17 cellular contexts compared by ENCODE assay signal in the genomic region with DNA sequence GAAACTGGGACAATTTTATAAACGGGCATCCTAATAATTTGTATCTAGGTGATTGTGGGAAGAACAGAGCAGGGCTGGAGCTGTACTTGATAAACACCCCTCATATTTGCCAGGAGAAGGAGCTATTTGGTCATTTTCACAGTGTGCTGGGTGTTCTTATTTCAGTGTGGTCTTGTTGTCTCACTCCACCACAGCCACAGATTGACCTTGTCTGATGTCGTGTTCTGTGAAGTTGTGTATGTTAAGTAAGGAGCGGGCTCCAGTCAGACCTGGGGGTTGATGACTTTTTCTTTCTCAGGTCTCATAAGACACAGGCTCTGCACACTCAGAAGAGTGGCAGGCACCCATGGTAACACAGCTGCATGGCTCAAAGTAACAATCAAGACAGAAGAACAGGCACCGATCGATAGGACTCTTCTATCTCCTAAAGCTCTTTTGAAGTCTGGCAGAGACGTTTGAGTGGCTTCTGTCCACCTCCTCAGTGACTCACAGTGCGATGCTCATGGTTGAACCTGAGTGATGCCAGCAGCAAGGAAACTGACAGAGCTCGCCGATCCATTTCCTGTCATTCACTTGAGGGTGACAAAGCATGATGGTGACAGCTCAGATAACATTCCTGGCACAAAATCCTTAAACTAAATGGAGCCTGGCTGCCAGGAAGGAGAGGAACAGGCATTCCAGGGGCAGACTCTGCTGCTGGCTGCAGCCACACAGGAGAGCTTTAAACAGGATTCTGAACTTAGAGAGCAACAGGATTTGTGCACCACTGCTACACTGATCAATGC. TPM values are rescaled to one million over a fixed set of nuclear protein-coding genes. Genes with fewer than 3 reads are reported as not detected.
A peak's percentile ranks its signal among the peaks of the same experiment; 100 is the strongest.
DNase-seq lines count a peak whose midpoint lies in the region; ATAC-seq, FAIRE-seq and TF ChIP-seq lines count a peak whose summit lies in the region.
"Had no signal": no experiment of that assay in that cellular context is flagged by ENCODE, and none has a peak within 500 bp of the region (broad histone marks: within the 10 kb centered on the region; RNA-seq: fewer than 3 reads in every experiment).

No MANE protein-coding gene starts in this region.

- no peaks in the 10 kb centered on the region for H4K20me1 ChIP-seq in IMR-90 (ENCODE audit: insufficient read depth, low read length)

- H4K5ac ChIP-seq in IMR-90 (ENCODE audit: low read depth, low read length): peak overlapping the region; percentile 19

- in situ Hi-C loops in IMR-90 (cut with MboI; ENCODE audit: low sequenced_read_pairs): loop anchor here (5.0 to 25.0 kb wide), 3 partner anchors 62 to 607 kb away; no protein-coding TSS in a partner anchor
- in situ Hi-C loops in KBM-7 (cut with MboI; ENCODE audit: low pct_unique_long_range_greater_than_20kb, low sequenced_read_pairs): no loop called here

- no peaks in the 10 kb centered on the region for H3K79me1 ChIP-seq in IMR-90 (ENCODE audit: low read depth in 1 of 2, low read length in 2 of 2)
- H3K79me1 ChIP-seq in mesenchymal stem cell (replicated peaks; ENCODE audit: low read length, poor library complexity, severe bottlenecking): no peaks in the 10 kb centered on the region

- TF ChIP-seq CTCF in IMR-90 (conservative IDR thresholded peaks at IDR 0.05; ENCODE audit: low read depth, low read length): no peak
- TF ChIP-seq CTCF in choroid plexus epithelial cell (conservative IDR thresholded peaks at IDR 0.05; ENCODE audit: low read depth, low read length): no peak
- TF ChIP-seq CTCF in kidney (IDR thresholded peaks at IDR 0.05; ENCODE audit: borderline replicate concordance, extremely low read depth, insufficient read depth): no peak

- H3K9me3 ChIP-seq in IMR-90 (ENCODE audit: control insufficient read depth, insufficient read depth, low read length) (no peaks in the 10 kb centered on the region), mesenchymal stem cell (ENCODE audit: control insufficient read depth, low read length) (no peaks in the 10 kb centered on the region), kidney (ENCODE audit: control insufficient read depth in 1 of 2, low read length in 2 of 2) (no peaks in the 10 kb centered on the region)
- H3K9me3 ChIP-seq: testis had no signal

- H2BK5ac ChIP-seq in IMR-90 (ENCODE audit: low read depth, low read length, poor library complexity, severe bottlenecking) (no peak overlapping the region), mesenchymal stem cell (ENCODE audit: low read depth, low read length, poor library complexity, severe bottlenecking) (no peak overlapping the region)

- H3K9ac ChIP-seq in IMR-90 (ENCODE audit: low read depth, low read length): peak overlapping the region; percentile 41; the same call in 1 of the 2 replicates
- peak overlapping the region; percentile 3 for H3K9ac ChIP-seq in mesenchymal stem cell (ENCODE audit: low read length)
- no peak overlapping the region for H3K9ac ChIP-seq in kidney (ENCODE audit: low read length in 2 of 2)

- H2AFZ ChIP-seq in IMR-90 (replicated peaks; ENCODE audit: low read length, poor library complexity) (peak overlapping the region; percentile 60), mesenchymal stem cell (ENCODE audit: low read depth, low read length) (no peak overlapping the region)

- FAIRE-seq in kidney (lab: Jason Lieb, UNC): no peak
- FAIRE-seq: D721Med, GM12878 had no signal

- dilution Hi-C loops in IMR-90 (cut with HindIII; ENCODE audit: low sequenced_read_pairs, unreplicated experiment): no loop called here

- H4K8ac ChIP-seq in IMR-90 (ENCODE audit: low read depth in 2 of 2, low read length in 2 of 2) (peak overlapping the region; percentile 12 to 79; a peak in 3 of 4 replicates), mesenchymal stem cell (ENCODE audit: low read length) (no peak overlapping the region)

- peaks cover 17% of the 10 kb centered on the region for H3K9me1 ChIP-seq in IMR-90 (ENCODE audit: insufficient read depth, low read length)

- CTCF ChIA-PET in IMR-90 (lab: Yijun Ruan, JAX): interaction anchor here (1.4 kb wide), 1 partner anchor 195 kb away, joined by 6 read pairs; no protein-coding TSS in a partner anchor

- H3K4me1 ChIP-seq in IMR-90 (ENCODE audit: control insufficient read depth, insufficient read depth, low read length) (peaks cover 18% of the 10 kb centered on the region), mesenchymal stem cell (ENCODE audit: control insufficient read depth, insufficient read depth, low read depth, low read length) (peaks cover 3% of the 10 kb centered on the region), kidney (ENCODE audit: control insufficient read depth in 1 of 2, insufficient read depth in 1 of 2, low read depth in 1 of 2, low read length in 2 of 2) (peaks cover 0 to 4% of the 10 kb centered on the region in 2 donors)
- H3K4me1 ChIP-seq: testis had no signal

- H3K14ac ChIP-seq in IMR-90 (replicated peaks; ENCODE audit: low read depth, low read length): peak overlapping the region; percentile 65
- no peak overlapping the region for H3K14ac ChIP-seq in mesenchymal stem cell (ENCODE audit: low read length in 2 of 2)

- ATAC-seq in IMR-90 (ENCODE audit: low read depth): peak; percentile 36
- ATAC-seq: GM12878 had no signal

- H3K56ac ChIP-seq in IMR-90 (ENCODE audit: extremely low read depth, insufficient read depth, low read length): 0 out of 2 replicates have a peak overlapping the region, but pooled peaks have one; percentile 19

- H3K27ac ChIP-seq in IMR-90 (ENCODE audit: insufficient read depth, low read length): no peak overlapping the region
- no peak overlapping the region for H3K27ac ChIP-seq in mesenchymal stem cell (ENCODE audit: low read length, poor library complexity, severe bottlenecking)
- H3K27ac ChIP-seq in kidney (ENCODE audit: low read depth in 2 of 2, low read length in 2 of 2): no peak overlapping the region
- H3K27ac ChIP-seq: 22Rv1, testis had no signal

- H4K91ac ChIP-seq in IMR-90 (ENCODE audit: insufficient read depth, low read depth, low read length) (peak overlapping the region; percentile 50; the same call in 1 of the 2 replicates), mesenchymal stem cell (ENCODE audit: low read length) (peak overlapping the region; percentile 5)

- H3K23ac ChIP-seq in IMR-90 (ENCODE audit: low read depth, low read length): peak overlapping the region; percentile 36; the same call in 1 of the 2 replicates
- H3K23ac ChIP-seq in mesenchymal stem cell (ENCODE audit: low read length in 2 of 2): no peak overlapping the region

- H3K4me2 ChIP-seq in IMR-90 (ENCODE audit: low read depth, low read length) (no peak overlapping the region; the same call in 1 of the 2 replicates), mesenchymal stem cell (ENCODE audit: low read length, poor library complexity, severe bottlenecking) (no peak overlapping the region)

- no TSS peak for BruUV-seq in IMR-90 (replicated peaks; lab: Mats Ljungman, UMichigan)

- H3K27me3 ChIP-seq in IMR-90 (ENCODE audit: control insufficient read depth, insufficient read depth, low read length) (no peaks in the 10 kb centered on the region), mesenchymal stem cell (ENCODE audit: control insufficient read depth in 1 of 2, insufficient read depth in 1 of 2, low read length in 2 of 2) (no peaks in the 10 kb centered on the region)
- H3K27me3 ChIP-seq: testis had no signal

- WGBS in IMR-90 (ENCODE audit: extremely low coverage in 2 of 2, insufficient read length in 1 of 2), 2 experiments: 34% methylated on average over 4 of the region's 9 CpGs; no CpG with 5 or more reads in 1 of the 2 experiments
- 50% methylated on average over 9 of the region's 9 CpGs for WGBS in mesenchymal stem cell

- peak; percentile 1; the same call in 1 of the 2 replicates for TF ChIP-seq RAD21 in IMR-90 (IDR thresholded peaks at IDR 0.05; ENCODE audit: low read length)

- peak overlapping the region; percentile 32; the same call in 1 of the 2 replicates for H3K18ac ChIP-seq in IMR-90 (ENCODE audit: low read depth, low read length)
- H3K18ac ChIP-seq in mesenchymal stem cell (ENCODE audit: low read depth in 1 of 2, low read length in 2 of 2): no peak overlapping the region

- H2BK20ac ChIP-seq in IMR-90 (ENCODE audit: low read depth, low read length): peak overlapping the region; percentile 48

- H2BK12ac ChIP-seq in mesenchymal stem cell (ENCODE audit: low read length in 2 of 2): no peak overlapping the region

- H2BK15ac ChIP-seq in IMR-90 (ENCODE audit: low read depth, low read length) (peak overlapping the region; percentile 22; the same call in 2 of the 3 replicates), mesenchymal stem cell (ENCODE audit: low read depth, poor library complexity, severe bottlenecking) (no peak overlapping the region)

- H2AK9ac ChIP-seq in IMR-90 (replicated peaks; ENCODE audit: low read depth, low read length, poor library complexity): no peak overlapping the region

- H3K4ac ChIP-seq in IMR-90 (ENCODE audit: low read depth, low read length) (peak overlapping the region; percentile 39), mesenchymal stem cell (ENCODE audit: low read depth in 1 of 2, low read length in 2 of 2) (no peak overlapping the region)

- H2BK120ac ChIP-seq in IMR-90 (ENCODE audit: low read depth, low read length) (peak overlapping the region; percentile 45), mesenchymal stem cell (ENCODE audit: low read depth, low read length) (no peak overlapping the region)

- intact Hi-C loops in IMR-90 (cut with micrococcal nuclease) (loop anchor here (10.0 kb wide), 1 partner anchor 609 kb away; no protein-coding TSS in a partner anchor), kidney (cut with DNase I) (loop anchor here (10.0 kb wide), 2 partner anchors 199 to 429 kb away; no protein-coding TSS in a partner anchor)

- TF ChIP-seq POLR2A in IMR-90 (IDR thresholded peaks at IDR 0.05; ENCODE audit: low read depth, low read length): no peak

- H2AK5ac ChIP-seq in IMR-90 (ENCODE audit: low read depth, low read length) (peak overlapping the region; percentile 32; the same call in 1 of the 2 replicates), mesenchymal stem cell (ENCODE audit: low read length, severe bottlenecking) (no peak overlapping the region)

- POLR2A ChIA-PET in IMR-90 (lab: Charles Lee; ENCODE audit: unreplicated experiment): interaction anchor here (0.6 kb wide), 1 partner anchor 261 kb away, joined by 5 read pairs; no protein-coding TSS in a partner anchor

- peak; percentile 3 for DNase-seq in DMS53 (lab: John Stamatoyannopoulos, UW)
- DNase-seq in DMS53 treated with DMSO at 0.1 percent for 48 hours (lab: John Stamatoyannopoulos, UW; ENCODE audit: unreplicated experiment): no peak
- DNase-seq in IMR-90: peak; percentile 51
- peak; percentile 55 for DNase-seq in choroid plexus epithelial cell (ENCODE audit: low read depth)
- DNase-seq in mesenchymal stem cell: peak; percentile 31
- DNase-seq in epidermal melanocyte (ENCODE audit: insufficient read length, low spot score): no peak
- no peak for DNase-seq in KBM-7
- no peak for DNase-seq in kidney
- DNase-seq: activated naive CD8-positive, alpha-beta T cell treated with anti-CD3 and anti-CD28 coated beads, Interleukin-2, amount 10 ng/mL, durations not matched to agents 7 days and 5 days; effector CD8-positive, alpha-beta T cell; HFFc6; NCI-H187 treated with DMSO at 0.1 percent for 48 hours; retina; testis had no signal

- H3K36me3 ChIP-seq in IMR-90 (ENCODE audit: control insufficient read depth, insufficient read depth, low read length) (no peaks in the 10 kb centered on the region), mesenchymal stem cell (ENCODE audit: control insufficient read depth in 1 of 2, insufficient read depth in 2 of 2, low read depth in 1 of 2, low read length in 2 of 2) (no peaks in the 10 kb centered on the region), kidney (ENCODE audit: control insufficient read depth in 1 of 2, insufficient read depth in 2 of 2, low read length in 2 of 2) (no peaks in the 10 kb centered on the region)

- H3K4me3 ChIP-seq in IMR-90 (ENCODE audit: insufficient read depth, low read depth, low read length) (no peak overlapping the region), choroid plexus epithelial cell (ENCODE audit: low read depth, low read length) (no peak overlapping the region), mesenchymal stem cell (ENCODE audit: insufficient read depth in 1 of 2, low read depth in 1 of 2, low read length in 2 of 2) (no peak overlapping the region), kidney (ENCODE audit: low read length in 2 of 2) (no peak overlapping the region)
- H3K4me3 ChIP-seq: GM12878, testis had no signal

RNA-seq across cellular contexts. Expression of gene DPH3, which starts 20.8 kb away (rescaled TPM):
- total RNA-seq in IMR-90 (2012; rRNA removed) (32.1 and 34.4 TPM in 2 replicates), kidney (19.3 TPM)
- polyA plus RNA-seq in IMR-90 (2012; rRNA removed) (11.4 and 12.9 TPM in 2 replicates), kidney (ENCODE audit: insufficient read depth, low read depth, low replicate concordance) (16.3 TPM)
- polyA plus RNA-seq in IMR-90 (2012; cell fraction: cytosol; rRNA removed): 3.8 and 5.9 TPM in 2 replicates
- polyA plus RNA-seq in IMR-90 (2012; cell fraction: nucleus; rRNA removed; ENCODE audit: low replicate concordance): 0.71 and 4.2 TPM in 2 replicates
- 38.5 TPM for polyA plus RNA-seq in mesenchymal stem cell (2013, experiment 1 of 2)
- 40.8 TPM for polyA plus RNA-seq in mesenchymal stem cell (2013, experiment 2 of 2)

RNA-seq across cellular contexts. Expression of gene OXNAD1, which starts 21.1 kb away (rescaled TPM):
- 11.1 and 11.3 TPM in 2 replicates for total RNA-seq in IMR-90 (2012; rRNA removed)
- 5.0 and 6.2 TPM in 2 replicates for polyA plus RNA-seq in IMR-90 (2012; rRNA removed)
- 2.7 and 3.5 TPM in 2 replicates for polyA plus RNA-seq in IMR-90 (2012; cell fraction: cytosol; rRNA removed)
- polyA plus RNA-seq in IMR-90 (2012; cell fraction: nucleus; rRNA removed; ENCODE audit: low replicate concordance): 2.0 and 4.6 TPM in 2 replicates
- 4.5 TPM for polyA plus RNA-seq in mesenchymal stem cell (2013, experiment 1 of 2)
- polyA plus RNA-seq in mesenchymal stem cell (2013, experiment 2 of 2): 3.8 TPM
- 17.3 TPM for total RNA-seq in kidney
- polyA plus RNA-seq in kidney (ENCODE audit: insufficient read depth, low read depth, low replicate concordance): 12.7 TPM

Comparison
In these comparisons a context has a peak if more than half of its experiments do, and no peak if none do; other contexts are left out.
1. DNase-seq: peak in DMS53 (single experiment), IMR-90 (single experiment), choroid plexus epithelial cell (single experiment) and mesenchymal stem cell (single experiment); none in DMS53 treated with DMSO at 0.1 percent for 48 hours (single experiment), epidermal melanocyte (single experiment), KBM-7 (single experiment) and kidney (single experiment).
2. H3K9ac ChIP-seq: peak in IMR-90 (single experiment) and mesenchymal stem cell (single experiment); none in kidney (0 of 2).